Comparison of ENCODE assay signal across 10 cellular contexts in genomic region chr2:43070676-43071491, GRCh38.
DNase-seq lines count a peak whose midpoint lies in the region; ATAC-seq and TF ChIP-seq lines count a peak whose summit lies in the region.
"Had no signal": no experiment of that assay in that cellular context is flagged by ENCODE, and none has a peak within 500 bp of the region (broad histone marks: within the 10 kb centered on the region; RNA-seq: fewer than 3 reads in every experiment).

No MANE protein-coding gene starts in this region.

- H3K4me3 ChIP-seq in colonic mucosa = no peak overlapping the region
- no peak overlapping the region for H3K4me3 ChIP-seq in psoas muscle

- TF ChIP-seq CTCF in colonic mucosa (IDR thresholded peaks at IDR 0.05) (no peak), psoas muscle (IDR thresholded peaks at IDR 0.05) (no peak)

- peak; percentile 13 for ATAC-seq in left colon
- ATAC-seq in psoas muscle = peak in 2 of 4 donors; percentile 32 to 34
- no peak for ATAC-seq in HG02973 (IDR thresholded peaks at IDR 0.05; ENCODE audit: unreplicated experiment)
- ATAC-seq: activated CD4-positive, alpha-beta T cell treated with anti-CD3 and anti-CD28 coated beads for 36 hours had no signal

- intact Hi-C loops in colonic mucosa (cut with DNase I) = no loop called here
- intact Hi-C loops in left colon (cut with DNase I, micrococcal nuclease) = no loop called here
- intact Hi-C loops in psoas muscle (cut with DNase I) = no loop called here

- DNase-seq in AG08395 (ENCODE audit: low spot score) = peak; percentile 40
- no peak for DNase-seq in colonic mucosa
- DNase-seq in left colon = no peak
- DNase-seq in psoas muscle = peak in 1 of 2 donors; percentile 73
- DNase-seq in foreskin melanocyte = no peak
- DNase-seq in GDM1 (lab: John Stamatoyannopoulos, UW) = no peak
- DNase-seq in NCI-H2171 (lab: John Stamatoyannopoulos, UW) = no peak
- DNase-seq: activated CD4-positive, alpha-beta T cell treated with anti-CD3 and anti-CD28 coated beads for 36 hours had no signal

- H3K9me3 ChIP-seq in colonic mucosa (no peaks in the 10 kb centered on the region), psoas muscle (no peaks in the 10 kb centered on the region)

- H3K4me1 ChIP-seq in colonic mucosa = no peaks in the 10 kb centered on the region
- peaks cover 50% of the 10 kb centered on the region for H3K4me1 ChIP-seq in psoas muscle

- peak overlapping the region; percentile 27 for H3K27ac ChIP-seq in colonic mucosa
- H3K27ac ChIP-seq in psoas muscle = peak overlapping the region; percentile 28
- H3K27ac ChIP-seq: HL-60 had no signal

- H3K36me3 ChIP-seq in colonic mucosa (no peaks in the 10 kb centered on the region), psoas muscle (ENCODE audit: insufficient read depth in 1 of 2, low read depth in 1 of 2) (no peaks in the 10 kb centered on the region)

- H3K27me3 ChIP-seq in colonic mucosa (no peaks in the 10 kb centered on the region), psoas muscle (ENCODE audit: insufficient read depth in 3 of 3, low read length in 2 of 3) (no peaks in the 10 kb centered on the region)

- peak overlapping the region in 1 of 2 donors; percentile 3 for H3K9ac ChIP-seq in colonic mucosa (ENCODE audit: low read depth in 2 of 2, low read length in 2 of 2)

- 72 to 84% (median 73%) methylated on average over 15 of the region's 15 CpGs for WGBS in psoas muscle, 3 donors
